30 cellular contexts compared by ENCODE assay signal in genomic region chr7:47093835-47094234, GRCh38.
"Had no signal": no experiment of that assay in that cellular context is flagged by ENCODE, and none has a peak within 500 bp of the region (broad histone marks: within the 10 kb centered on the region; RNA-seq: fewer than 3 reads in every experiment).

No MANE protein-coding gene starts in this region.

- H3K4me1 Mint-ChIP-seq: activated CD4-positive, alpha-beta T cell treated with anti-CD3 and anti-CD28 coated beads, Interleukin-2, amount 10 ng/mL, durations not matched to agents 24 days and 14 days; activated naive CD4-positive, alpha-beta T cell treated with anti-CD3 and anti-CD28 coated beads, Interleukin-2, amount 50 U/mL, for 24 hours; activated naive CD8-positive, alpha-beta T cell treated with anti-CD3 and anti-CD28 coated beads, Interleukin-2, amount 10 ng/mL, durations not matched to agents 7 days and 5 days had no signal

- H3K9me2 ChIP-seq: SK-N-SH had no signal

- DNase-seq: activated CD4-positive, alpha-beta T cell treated with anti-CD3 and anti-CD28 coated beads, Interleukin-2, amount 10 ng/mL, durations not matched to agents 24 days and 14 days; activated CD4-positive, alpha-beta T cell treated with anti-CD3 and anti-CD28 coated beads, Interleukin-2, amount 50 U/mL, for 4 hours; activated CD8-positive, alpha-beta T cell treated with anti-CD3 and anti-CD28 coated beads, Interleukin-2, amount 10 ng/mL, durations not matched to agents 7 days and 5 days; activated gamma-delta T cell; activated naive CD4-positive, alpha-beta T cell treated with Interleukin-2 at 50 U/mL for 16 hours; activated naive CD8-positive, alpha-beta T cell treated with anti-CD3 and anti-CD28 coated beads, Interleukin-2, amount 10 ng/mL, durations not matched to agents 7 days and 5 days; activated T-cell treated with anti-CD3 and anti-CD28 coated beads, Interleukin-2, amount 50 U/mL, for 24 hours; amygdala; Kasumi-1; KG1; MG63; NCI-H1048; NCI-H1105 treated with DMSO at 0.1 percent for 48 hours; NCI-H1436; NCI-H1694 treated with DMSO at 0.1 percent for 48 hours; NCI-H2029; NCI-H345; NCI-H524 treated with DMSO at 0.1 percent for 48 hours; PC-3; Peyer's patch; RPMI8226; SHP77 treated with DMSO at 0.1 percent for 48 hours; SK-N-SH had no signal

- H3K4me2 ChIP-seq: SK-N-SH had no signal

- H3K27me3 Mint-ChIP-seq: activated CD4-positive, alpha-beta T cell treated with anti-CD3 and anti-CD28 coated beads, Interleukin-2, amount 10 ng/mL, durations not matched to agents 24 days and 14 days; activated naive CD8-positive, alpha-beta T cell treated with anti-CD3 and anti-CD28 coated beads, Interleukin-2, amount 10 ng/mL, durations not matched to agents 7 days and 5 days had no signal

- H3K4me1 ChIP-seq: ascending aorta, Peyer's patch, SJSA1 had no signal

- H3K9me3 ChIP-seq: ascending aorta, MG63, Peyer's patch, SK-N-SH had no signal

- H3K27me3 ChIP-seq: ascending aorta, cardiac muscle cell, MG63, Peyer's patch, SJSA1 had no signal

- H3K9ac ChIP-seq: SK-N-SH had no signal

- H3K27ac Mint-ChIP-seq: activated CD4-positive, alpha-beta T cell treated with anti-CD3 and anti-CD28 coated beads, Interleukin-2, amount 10 ng/mL, durations not matched to agents 24 days and 14 days; activated CD8-positive, alpha-beta T cell treated with anti-CD3 and anti-CD28 coated beads, Interleukin-2, amount 10 ng/mL, durations not matched to agents 7 days and 5 days; activated naive CD4-positive, alpha-beta T cell treated with anti-CD3 and anti-CD28 coated beads, Interleukin-2, amount 50 U/mL, for 24 hours; activated naive CD8-positive, alpha-beta T cell treated with anti-CD3 and anti-CD28 coated beads, Interleukin-2, amount 10 ng/mL, durations not matched to agents 7 days and 5 days; activated T-cell treated with anti-CD3 and anti-CD28 coated beads, Interleukin-2, amount 50 U/mL, for 24 hours; activated T-helper 2 cell treated with anti-CD3 and anti-CD28 coated beads, Interferon-gamma antibody, Interleukin-2, Interleukin-4, amounts not matched to agents 10 μg/mL and 5 μg/mL and 100 μg/mL, durations not matched to agents 14 hours and 24 hours and 36 hours; T-helper 1 cell treated with Interleukin-12 subunit alpha and Interleukin-12 subunit beta and Interleukin-4 antibody, amounts not matched to agents 30 μg/mL and 1 μg/mL, for 36 hours; T-helper 2 cell treated with Interferon-gamma antibody and Interleukin-4, amounts not matched to agents 5 μg/mL and 100 μg/mL, for 36 hours had no signal

- H3K4me3 ChIP-seq: ascending aorta, cardiac muscle cell, MG63, Peyer's patch, SJSA1 had no signal

- H3K36me3 ChIP-seq: ascending aorta, cardiac muscle cell, MG63, Peyer's patch, SJSA1 had no signal

- H3K4me3 Mint-ChIP-seq: activated CD4-positive, alpha-beta T cell treated with anti-CD3 and anti-CD28 coated beads, Interleukin-2, amount 10 ng/mL, durations not matched to agents 24 days and 14 days; activated CD8-positive, alpha-beta T cell treated with anti-CD3 and anti-CD28 coated beads, Interleukin-2, amount 10 ng/mL, durations not matched to agents 7 days and 5 days; activated naive CD4-positive, alpha-beta T cell treated with anti-CD3 and anti-CD28 coated beads, Interleukin-2, amount 50 U/mL, for 24 hours; activated naive CD8-positive, alpha-beta T cell treated with anti-CD3 and anti-CD28 coated beads, Interleukin-2, amount 10 ng/mL, durations not matched to agents 7 days and 5 days; activated T-cell treated with anti-CD3 and anti-CD28 coated beads, Interleukin-2, amount 50 U/mL, for 24 hours; T-helper 1 cell treated with Interleukin-12 subunit alpha and Interleukin-12 subunit beta and Interleukin-4 antibody, amounts not matched to agents 30 μg/mL and 1 μg/mL, for 36 hours; T-helper 2 cell treated with Interferon-gamma antibody and Interleukin-4, amounts not matched to agents 5 μg/mL and 100 μg/mL, for 36 hours had no signal

- H3K36me3 Mint-ChIP-seq: activated naive CD4-positive, alpha-beta T cell treated with anti-CD3 and anti-CD28 coated beads, Interleukin-2, amount 50 U/mL, for 24 hours; activated naive CD8-positive, alpha-beta T cell treated with anti-CD3 and anti-CD28 coated beads, Interleukin-2, amount 10 ng/mL, durations not matched to agents 7 days and 5 days had no signal

- H3K27ac ChIP-seq: ascending aorta, cardiac muscle cell, Peyer's patch, SJSA1 had no signal

- H3K9me3 Mint-ChIP-seq: activated CD4-positive, alpha-beta T cell treated with anti-CD3 and anti-CD28 coated beads, Interleukin-2, amount 10 ng/mL, durations not matched to agents 24 days and 14 days; activated naive CD4-positive, alpha-beta T cell treated with anti-CD3 and anti-CD28 coated beads, Interleukin-2, amount 50 U/mL, for 24 hours; activated naive CD8-positive, alpha-beta T cell treated with anti-CD3 and anti-CD28 coated beads, Interleukin-2, amount 10 ng/mL, durations not matched to agents 7 days and 5 days; activated T-cell treated with anti-CD3 and anti-CD28 coated beads, Interleukin-2, amount 50 U/mL, for 24 hours; activated T-helper 2 cell treated with anti-CD3 and anti-CD28 coated beads, Interferon-gamma antibody, Interleukin-2, Interleukin-4, amounts not matched to agents 10 μg/mL and 5 μg/mL and 100 μg/mL, durations not matched to agents 14 hours and 24 hours and 36 hours; T-helper 1 cell treated with Interleukin-12 subunit alpha and Interleukin-12 subunit beta and Interleukin-4 antibody, amounts not matched to agents 30 μg/mL and 1 μg/mL, for 36 hours; T-helper 2 cell treated with Interferon-gamma antibody and Interleukin-4, amounts not matched to agents 5 μg/mL and 100 μg/mL, for 36 hours had no signal
